ENCODE assay signal across 8 cellular contexts in the genomic region with DNA sequence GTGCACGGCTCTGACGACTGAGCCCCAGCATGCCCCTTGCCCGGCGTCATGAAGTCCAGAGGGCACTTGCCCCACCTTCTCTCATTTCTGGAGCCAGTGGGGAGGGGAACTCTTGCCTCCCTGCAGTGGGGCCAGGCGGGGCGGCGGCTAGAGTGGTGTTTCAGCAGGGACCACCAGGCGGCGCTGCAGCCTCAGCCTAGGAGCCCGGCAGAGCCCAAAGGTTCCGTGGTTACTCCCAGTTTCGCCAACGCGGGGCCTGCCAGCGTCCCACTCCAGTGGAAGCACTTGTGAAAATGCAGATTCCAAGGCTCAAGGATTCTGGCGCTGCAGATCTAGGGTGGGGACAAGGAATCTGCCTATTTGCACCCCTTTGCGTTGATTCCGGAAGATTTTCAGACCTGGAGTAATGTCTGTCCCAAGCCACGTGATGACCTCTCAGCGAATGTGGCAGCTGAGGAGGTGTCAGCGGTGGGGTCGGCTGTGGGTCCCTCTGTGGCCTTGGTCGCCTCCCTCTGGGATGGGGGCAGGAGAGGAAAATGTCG. TPM values are rescaled to one million over a fixed set of nuclear protein-coding genes. Genes with fewer than 3 reads are reported as not detected.
A peak's percentile ranks its signal among the peaks of the same experiment; 100 is the strongest.
DNase-seq lines count a peak whose midpoint lies in the region; ATAC-seq and TF ChIP-seq lines count a peak whose summit lies in the region.

No MANE protein-coding gene starts in this region.

- ATAC-seq in CD4-positive, CD25-positive, alpha-beta regulatory T cell (ENCODE audit: low read depth in 2 of 2), result peak; percentile 32 to 61
- peak; percentile 73 for ATAC-seq in effector memory CD8-positive, alpha-beta T cell (replicated peaks)
- ATAC-seq in lung (ENCODE audit: insufficient read depth, low FRiP score) (no peak), GM21576 (IDR thresholded peaks at IDR 0.05; ENCODE audit: unreplicated experiment) (no peak)
- peak; percentile 63 for ATAC-seq in stimulated activated effector memory CD8-positive, alpha-beta T cell treated with anti-CD3 and anti-CD28 coated beads, Interleukin-12 subunit alpha, Interleukin-12 subunit beta, amount 100 ng/mL, for 72 hours

- H3K36me3 ChIP-seq in CD4-positive, CD25-positive, alpha-beta regulatory T cell (ENCODE audit: control insufficient read depth, insufficient read depth, low read length), result peaks cover 15% of the 10 kb centered on the region
- peaks cover 0 to 20% of the 10 kb centered on the region in 2 donors for H3K36me3 ChIP-seq in lung (ENCODE audit: control insufficient read depth in 2 of 2, insufficient read depth in 2 of 2, low read length in 2 of 2)

- no peak overlapping the region for H3K4ac ChIP-seq in H9 (ENCODE audit: low read depth, low read length)

- no peak overlapping the region for H3T11ph ChIP-seq in H9 (ENCODE audit: low read length)

- no peak overlapping the region for H4K8ac ChIP-seq in H9 (replicated peaks; ENCODE audit: insufficient read length, low read depth, low read length)

- intact Hi-C loops in activated CD4-positive, alpha-beta memory T cell treated with anti-CD3 and anti-CD28 coated beads for 36 hours (cut with micrococcal nuclease), result loop anchor here (1.0 kb wide), 1 partner anchor 290 kb away; no protein-coding TSS in a partner anchor

- peak overlapping the region in 1 of 3 donors; percentile 38 for H3K27ac Mint-ChIP-seq in CD4-positive, CD25-positive, alpha-beta regulatory T cell
- peak overlapping the region in 1 of 3 experiments; percentile 88; a peak in 1 of 7 replicates for H3K27ac Mint-ChIP-seq in H9
- peak overlapping the region; percentile 9 for H3K27ac Mint-ChIP-seq in activated CD4-positive, alpha-beta memory T cell treated with anti-CD3 and anti-CD28 coated beads for 36 hours
- H3K27ac Mint-ChIP-seq in effector memory CD8-positive, alpha-beta T cell, result no peak overlapping the region
- H3K27ac Mint-ChIP-seq in stimulated activated effector memory CD8-positive, alpha-beta T cell treated with anti-CD3 and anti-CD28 coated beads, Interleukin-12 subunit alpha, Interleukin-12 subunit beta, amount 100 ng/mL, for 72 hours, result no peak overlapping the region

- no peak overlapping the region for H3K4me3 Mint-ChIP-seq in CD4-positive, CD25-positive, alpha-beta regulatory T cell
- H3K4me3 Mint-ChIP-seq in H9, result peak overlapping the region; percentile 51 to 60
- no peak overlapping the region for H3K4me3 Mint-ChIP-seq in activated CD4-positive, alpha-beta memory T cell treated with anti-CD3 and anti-CD28 coated beads for 36 hours
- no peak overlapping the region for H3K4me3 Mint-ChIP-seq in effector memory CD8-positive, alpha-beta T cell
- no peak overlapping the region for H3K4me3 Mint-ChIP-seq in stimulated activated effector memory CD8-positive, alpha-beta T cell treated with anti-CD3 and anti-CD28 coated beads, Interleukin-12 subunit alpha, Interleukin-12 subunit beta, amount 100 ng/mL, for 72 hours

- H2BK15ac ChIP-seq in H9 (ENCODE audit: low read depth, low read length), result no peak overlapping the region

- H3K27me3 Mint-ChIP-seq in CD4-positive, CD25-positive, alpha-beta regulatory T cell, result peaks cover 4% of the 10 kb centered on the region
- peaks cover 30% of the 10 kb centered on the region for H3K27me3 Mint-ChIP-seq in H9 (ENCODE audit: low read depth)
- H3K27me3 Mint-ChIP-seq in activated CD4-positive, alpha-beta memory T cell treated with anti-CD3 and anti-CD28 coated beads for 36 hours, result no peaks in the 10 kb centered on the region
- no peaks in the 10 kb centered on the region for H3K27me3 Mint-ChIP-seq in effector memory CD8-positive, alpha-beta T cell

- no peak overlapping the region for H3K9ac ChIP-seq in H9 (ENCODE audit: extremely low read depth, insufficient read length, low read length)

- no peak overlapping the region for H2AFZ ChIP-seq in H9 (ENCODE audit: low read length)

- no peak overlapping the region for H3K14ac ChIP-seq in H9 (ENCODE audit: insufficient read depth, low read length)

- CTCF ChIA-PET in activated CD4-positive, alpha-beta memory T cell treated with anti-CD3 and anti-CD28 coated beads for 36 hours (lab: Charles Lee), result interaction anchor here (0.7 to 16.5 kb wide), 14 partner anchors 9 to 290 kb away, joined by 3 to 576 read pairs (median 4); a partner anchor contains a TSS

- H3K4me1 ChIP-seq in CD4-positive, CD25-positive, alpha-beta regulatory T cell (ENCODE audit: control insufficient read depth, insufficient read depth, low read length, poor library complexity, severe bottlenecking), result peaks cover 7% of the 10 kb centered on the region
- H3K4me1 ChIP-seq in H9 (ENCODE audit: insufficient read depth, low read length) (no peaks in the 10 kb centered on the region), lung (ENCODE audit: control insufficient read depth in 2 of 2, insufficient read depth in 2 of 2, low read length in 2 of 2) (peaks cover 3 to 12% of the 10 kb centered on the region in 2 donors)

- no peak overlapping the region for H2BK12ac ChIP-seq in H9 (ENCODE audit: insufficient read length, low read depth, low read length)

- H3K4me1 Mint-ChIP-seq in CD4-positive, CD25-positive, alpha-beta regulatory T cell, result peaks cover 0 to 24% (median 13%) of the 10 kb centered on the region in 4 donors
- H3K4me1 Mint-ChIP-seq in H9, result peaks cover 16 to 26% of the 10 kb centered on the region in 2 experiments
- H3K4me1 Mint-ChIP-seq in activated CD4-positive, alpha-beta memory T cell treated with anti-CD3 and anti-CD28 coated beads for 36 hours (ENCODE audit: low read depth), result peaks cover 36% of the 10 kb centered on the region
- H3K4me1 Mint-ChIP-seq in effector memory CD8-positive, alpha-beta T cell (ENCODE audit: low read depth in 2 of 2), result peaks cover 11 to 12% of the 10 kb centered on the region in 2 donors
- H3K4me1 Mint-ChIP-seq in stimulated activated effector memory CD8-positive, alpha-beta T cell treated with anti-CD3 and anti-CD28 coated beads, Interleukin-12 subunit alpha, Interleukin-12 subunit beta, amount 100 ng/mL, for 72 hours, result peaks cover 42% of the 10 kb centered on the region

- no peak overlapping the region for H3K23ac ChIP-seq in H9 (ENCODE audit: insufficient read length, low read depth, low read length)

- H3K9me3 ChIP-seq in CD4-positive, CD25-positive, alpha-beta regulatory T cell (ENCODE audit: control insufficient read depth in 2 of 2, low read length in 2 of 2), result no peaks in the 10 kb centered on the region
- H3K9me3 ChIP-seq in H9 (ENCODE audit: control insufficient read depth, low read depth, low read length), result no peaks in the 10 kb centered on the region
- peaks cover 0 to 2% of the 10 kb centered on the region in 2 donors for H3K9me3 ChIP-seq in lung (ENCODE audit: control insufficient read depth in 2 of 2, insufficient read depth in 1 of 2, low read length in 1 of 2)

- H2BK120ac ChIP-seq in H9 (ENCODE audit: low read depth, low read length, poor library complexity, severe bottlenecking), result no peak overlapping the region

- no peak overlapping the region for H3K4me3 ChIP-seq in CD4-positive, CD25-positive, alpha-beta regulatory T cell (ENCODE audit: low read depth, low read length)
- no peak overlapping the region for H3K4me3 ChIP-seq in lung

- POLR2A ChIA-PET in activated CD4-positive, alpha-beta memory T cell treated with anti-CD3 and anti-CD28 coated beads for 36 hours (lab: Charles Lee), result no interaction called here

- H3K18ac ChIP-seq in H9 (ENCODE audit: insufficient read length, low read depth, low read length), result no peak overlapping the region

- no peak overlapping the region for H3K27ac ChIP-seq in CD4-positive, CD25-positive, alpha-beta regulatory T cell (ENCODE audit: insufficient read depth, low read length, poor library complexity, severe bottlenecking)
- H3K27ac ChIP-seq in H9 (ENCODE audit: insufficient read length, low read depth, low read length) (no peak overlapping the region), lung (ENCODE audit: low read depth in 1 of 2, low read length in 1 of 2) (no peak overlapping the region)

- no peak overlapping the region for H3K56ac ChIP-seq in H9 (ENCODE audit: insufficient read length, low read depth, low read length)

- H3K36me3 Mint-ChIP-seq in CD4-positive, CD25-positive, alpha-beta regulatory T cell, result peaks cover 5% of the 10 kb centered on the region
- peaks cover 0 to 2% (median 0%) of the 10 kb centered on the region in 3 experiments; a peak in 1 of 7 replicates for H3K36me3 Mint-ChIP-seq in H9 (ENCODE audit: insufficient read depth in 1 of 3, low read depth in 3 of 3)
- H3K36me3 Mint-ChIP-seq in activated CD4-positive, alpha-beta memory T cell treated with anti-CD3 and anti-CD28 coated beads for 36 hours, result peaks cover 29% of the 10 kb centered on the region
- H3K36me3 Mint-ChIP-seq in effector memory CD8-positive, alpha-beta T cell (ENCODE audit: insufficient read depth), result peaks cover 16% of the 10 kb centered on the region
- H3K36me3 Mint-ChIP-seq in stimulated activated effector memory CD8-positive, alpha-beta T cell treated with anti-CD3 and anti-CD28 coated beads, Interleukin-12 subunit alpha, Interleukin-12 subunit beta, amount 100 ng/mL, for 72 hours, result peaks cover 95% of the 10 kb centered on the region

- H3K23me2 ChIP-seq in H9 (ENCODE audit: insufficient read length, low read depth, low read length, poor library complexity, severe bottlenecking), result no peaks in the 10 kb centered on the region

- H4K5ac ChIP-seq in H9 (ENCODE audit: insufficient read length, low read depth, low read length), result no peak overlapping the region

- WGBS in H9 (ENCODE audit: extremely low coverage, insufficient read length, low lambda C conversion rate), result no CpG with 5 or more reads among the region's 24 CpGs
- WGBS in lung, 2 donors, result 32 to 41% methylated on average over 24 of the region's 24 CpGs

- H3K4me2 ChIP-seq in H9 (ENCODE audit: insufficient read depth, insufficient read length, low read length), result peak overlapping the region; percentile 13

- no peaks in the 10 kb centered on the region for H3K79me1 ChIP-seq in H9 (ENCODE audit: insufficient read depth, low read depth, low read length, poor library complexity, severe bottlenecking)

- H3K79me2 ChIP-seq in H9 (ENCODE audit: insufficient read depth, low read length), result no peaks in the 10 kb centered on the region

- no peaks in the 10 kb centered on the region for H4K20me1 ChIP-seq in H9 (ENCODE audit: control insufficient read depth, insufficient read depth, insufficient read length)

- no peak overlapping the region for H2BK20ac ChIP-seq in H9 (ENCODE audit: low read depth, low read length, poor library complexity, severe bottlenecking)

- TF ChIP-seq CTCF in H9 (conservative IDR thresholded peaks at IDR 0.05) (peak; percentile 100), lung (IDR thresholded peaks at IDR 0.05; ENCODE audit: control extremely low read depth, extremely low read depth) (peak; percentile 77)

- no peaks in the 10 kb centered on the region for H3K27me3 ChIP-seq in CD4-positive, CD25-positive, alpha-beta regulatory T cell (ENCODE audit: control insufficient read depth, insufficient read depth, low read length)
- H3K27me3 ChIP-seq in H9 (ENCODE audit: insufficient read depth, low read length) (no peaks in the 10 kb centered on the region), lung (ENCODE audit: control insufficient read depth, insufficient read depth) (no peaks in the 10 kb centered on the region)

- no peak overlapping the region for H2AK5ac ChIP-seq in H9 (ENCODE audit: insufficient read length, low read length)

- no peak overlapping the region for H2BK5ac ChIP-seq in H9 (ENCODE audit: insufficient read length, low read length)

- no peak overlapping the region for H4K91ac ChIP-seq in H9 (ENCODE audit: insufficient read length, low read depth, low read length)

- peak; percentile 36 to 44 (median 39) for DNase-seq in CD4-positive, CD25-positive, alpha-beta regulatory T cell
- DNase-seq in H9 (peak; percentile 88), NCI-H345 treated with DMSO at 0.1 percent for 48 hours (lab: John Stamatoyannopoulos, UW; ENCODE audit: unreplicated experiment) (peak; percentile 27), lung (ENCODE audit: low spot score) (peak; percentile 68)
- peak; percentile 75 for DNase-seq in activated CD4-positive, alpha-beta memory T cell treated with anti-CD3 and anti-CD28 coated beads for 36 hours
- peak; percentile 57 to 64 (median 63) for DNase-seq in effector memory CD8-positive, alpha-beta T cell
- DNase-seq in stimulated activated effector memory CD8-positive, alpha-beta T cell treated with anti-CD3 and anti-CD28 coated beads, Interleukin-12 subunit alpha, Interleukin-12 subunit beta, amount 100 ng/mL, for 72 hours (ENCODE audit: low spot score in 2 of 2), result peak; percentile 50 to 77

- no peaks in the 10 kb centered on the region for H3K9me3 Mint-ChIP-seq in CD4-positive, CD25-positive, alpha-beta regulatory T cell
- H3K9me3 Mint-ChIP-seq in H9, result no peaks in the 10 kb centered on the region; a peak in 1 of 5 replicates
- no peaks in the 10 kb centered on the region for H3K9me3 Mint-ChIP-seq in activated CD4-positive, alpha-beta memory T cell treated with anti-CD3 and anti-CD28 coated beads for 36 hours
- no peaks in the 10 kb centered on the region for H3K9me3 Mint-ChIP-seq in effector memory CD8-positive, alpha-beta T cell
- no peaks in the 10 kb centered on the region for H3K9me3 Mint-ChIP-seq in stimulated activated effector memory CD8-positive, alpha-beta T cell treated with anti-CD3 and anti-CD28 coated beads, Interleukin-12 subunit alpha, Interleukin-12 subunit beta, amount 100 ng/mL, for 72 hours

RNA-seq across cellular contexts. Expression of a gene that starts 55.7 kb away (rescaled TPM):
- total RNA-seq in CD4-positive, CD25-positive, alpha-beta regulatory T cell, result 132 TPM
- 100 to 1,000 TPM in 3 of 4 donors, 10 to 100 TPM in 1; 81.0 to 167 (median 118) TPM for polyA plus RNA-seq in CD4-positive, CD25-positive, alpha-beta regulatory T cell
- total RNA-seq in H9 (2021), result 4.5 and 5.9 TPM in 2 replicates
- total RNA-seq in activated CD4-positive, alpha-beta memory T cell treated with anti-CD3 and anti-CD28 coated beads for 36 hours, result 100 to 1,000 TPM; 243 to 277 TPM
- total RNA-seq in lung, result 100 to 1,000 TPM in 1 of 2 donors, 10 to 100 TPM in 1; 63.3 to 237 TPM
- 100 to 1,000 TPM; 162 to 218 TPM for polyA plus RNA-seq in lung

Comparison
In these comparisons a context has a peak if more than half of its experiments do, and no peak if none do; other contexts are left out.
1. ATAC-seq: peak in CD4-positive, CD25-positive, alpha-beta regulatory T cell (2 of 2), effector memory CD8-positive, alpha-beta T cell (single experiment) and stimulated activated effector memory CD8-positive, alpha-beta T cell treated with anti-CD3 and anti-CD28 coated beads, Interleukin-12 subunit alpha, Interleukin-12 subunit beta, amount 100 ng/mL, for 72 hours (single experiment); none in lung (single experiment) and GM21576 (single experiment).
2. DNase-seq: peak in every context shown above with its lines; median percentile 88 in H9; 75 in activated CD4-positive, alpha-beta memory T cell treated with anti-CD3 and anti-CD28 coated beads for 36 hours; 68 in lung; 64 in stimulated activated effector memory CD8-positive, alpha-beta T cell treated with anti-CD3 and anti-CD28 coated beads, Interleukin-12 subunit alpha, Interleukin-12 subunit beta, amount 100 ng/mL, for 72 hours; 63 in effector memory CD8-positive, alpha-beta T cell; 39 in CD4-positive, CD25-positive, alpha-beta regulatory T cell; 27 in NCI-H345 treated with DMSO at 0.1 percent for 48 hours.
3. H3K4me3 Mint-ChIP-seq: peak in H9 (2 of 2); none in CD4-positive, CD25-positive, alpha-beta regulatory T cell (0 of 4), activated CD4-positive, alpha-beta memory T cell treated with anti-CD3 and anti-CD28 coated beads for 36 hours (single experiment), effector memory CD8-positive, alpha-beta T cell (0 of 2) and stimulated activated effector memory CD8-positive, alpha-beta T cell treated with anti-CD3 and anti-CD28 coated beads, Interleukin-12 subunit alpha, Interleukin-12 subunit beta, amount 100 ng/mL, for 72 hours (single experiment).